1 cellular context compared by ENCODE assay signal in genomic region chr7:2715341-2716231, GRCh38.
TF ChIP-seq lines count a peak whose summit lies in the region.

No MANE protein-coding gene starts in this region.

TF ChIP-seq in K562, 482 proteins besides CTCF, POLR2A, EP300 and RAD21 (continued from another document and continues in another):
- TF ChIP-seq SREBF2 (CRISPR knock-in tag; IDR thresholded peaks at IDR 0.05) (no peak), ARID3A (IDR thresholded peaks at IDR 0.05; ENCODE audit: borderline replicate concordance, low read depth, low read length) (no peak), ZNF436 (CRISPR knock-in tag; IDR thresholded peaks at IDR 0.05) (no peak), TCF7 (IDR thresholded peaks at IDR 0.05; ENCODE audit: borderline replicate concordance) (no peak), ZBTB9 (CRISPR knock-in tag; IDR thresholded peaks at IDR 0.05) (no peak), SAFB2 (IDR thresholded peaks at IDR 0.05; ENCODE audit: borderline replicate concordance, low read depth, low read length, severe bottlenecking) (no peak), KLF10 (CRISPR knock-in tag; IDR thresholded peaks at IDR 0.05) (no peak), ESRRA (IDR thresholded peaks at IDR 0.05; ENCODE audit: borderline replicate concordance, low read depth) (0 out of 2 replicates have a peak, but pooled peaks have one; percentile 9), GABPB1 (CRISPR knock-in tag; IDR thresholded peaks at IDR 0.05) (no peak), GTF3C2 (IDR thresholded peaks at IDR 0.05; ENCODE audit: borderline replicate concordance, extremely low read depth, insufficient read length) (no peak), ELF2 (CRISPR knock-in tag; IDR thresholded peaks at IDR 0.05) (no peak), ZNF561 (CRISPR knock-in tag; conservative IDR thresholded peaks at IDR 0.05) (no peak), MEF2D (tag; conservative IDR thresholded peaks at IDR 0.05; ENCODE audit: low read depth) (peak; percentile 94), SRSF3 (IDR thresholded peaks at IDR 0.05; ENCODE audit: insufficient read depth, low read length) (no peak), ZNF280B (CRISPR knock-in tag; IDR thresholded peaks at IDR 0.05) (no peak), ZFP30 (CRISPR knock-in tag; IDR thresholded peaks at IDR 0.05; ENCODE audit: borderline replicate concordance) (no peak), ZNF224 (CRISPR knock-in tag; IDR thresholded peaks at IDR 0.05) (no peak), SMARCA4 (IDR thresholded peaks at IDR 0.05) (0 out of 2 replicates have a peak, but pooled peaks have one; percentile 14), ZNF696 (CRISPR knock-in tag; conservative IDR thresholded peaks at IDR 0.05) (no peak), RBM39 (optimal IDR thresholded peaks at IDR 0.05; ENCODE audit: low read depth, low read length) (no peak), CHD1 (IDR thresholded peaks at IDR 0.05; ENCODE audit: low read length) (no peak), HIVEP1 (CRISPR knock-in tag; IDR thresholded peaks at IDR 0.05) (no peak), THRA (IDR thresholded peaks at IDR 0.05) (no peak), RBM14 (IDR thresholded peaks at IDR 0.05; ENCODE audit: borderline replicate concordance, insufficient read depth, low read depth, low read length) (no peak), L3MBTL2 (IDR thresholded peaks at IDR 0.05) (peak; percentile 88), MEIS2 (IDR thresholded peaks at IDR 0.05; ENCODE audit: partially characterized antibody) (peak; percentile 10), ZNF592 (IDR thresholded peaks at IDR 0.05) (peak; percentile 55), KLF6 (CRISPR knock-in tag; IDR thresholded peaks at IDR 0.05; ENCODE audit: borderline replicate concordance) (no peak), LEF1 (IDR thresholded peaks at IDR 0.05) (0 out of 2 replicates have a peak, but pooled peaks have one; percentile 23), TCF3 (CRISPR knock-in tag; IDR thresholded peaks at IDR 0.05) (no peak), BMI1 (IDR thresholded peaks at IDR 0.05; ENCODE audit: low read length) (no peak), RERE (CRISPR knock-in tag; IDR thresholded peaks at IDR 0.05; ENCODE audit: borderline replicate concordance) (no peak), ZBTB33 (CRISPR knock-in tag; IDR thresholded peaks at IDR 0.05) (no peak), MLX (CRISPR knock-in tag; conservative IDR thresholded peaks at IDR 0.05) (no peak), ZNF431 (CRISPR knock-in tag; IDR thresholded peaks at IDR 0.05) (no peak), TEAD4 (IDR thresholded peaks at IDR 0.05; ENCODE audit: low read length) (no peak), TEAD4 (CRISPR knock-in tag; IDR thresholded peaks at IDR 0.05; ENCODE audit: borderline replicate concordance) (no peak), NFE2L1 (tag; IDR thresholded peaks at IDR 0.05; ENCODE audit: borderline replicate concordance, low read depth) (no peak), BRF1 (IDR thresholded peaks at IDR 0.05; ENCODE audit: borderline replicate concordance, extremely low read depth, insufficient read length) (no peak), MTA3 (IDR thresholded peaks at IDR 0.05; ENCODE audit: borderline replicate concordance) (0 out of 2 replicates have a peak, but pooled peaks have one; percentile 55), HNRNPLL (IDR thresholded peaks at IDR 0.05; ENCODE audit: low read depth, low read length, poor library complexity, severe bottlenecking) (no peak), MAFG (tag; conservative IDR thresholded peaks at IDR 0.05) (no peak), RNF2 (IDR thresholded peaks at IDR 0.05) (no peak)
